20 cellular contexts compared by ENCODE assay signal in the genomic region with DNA sequence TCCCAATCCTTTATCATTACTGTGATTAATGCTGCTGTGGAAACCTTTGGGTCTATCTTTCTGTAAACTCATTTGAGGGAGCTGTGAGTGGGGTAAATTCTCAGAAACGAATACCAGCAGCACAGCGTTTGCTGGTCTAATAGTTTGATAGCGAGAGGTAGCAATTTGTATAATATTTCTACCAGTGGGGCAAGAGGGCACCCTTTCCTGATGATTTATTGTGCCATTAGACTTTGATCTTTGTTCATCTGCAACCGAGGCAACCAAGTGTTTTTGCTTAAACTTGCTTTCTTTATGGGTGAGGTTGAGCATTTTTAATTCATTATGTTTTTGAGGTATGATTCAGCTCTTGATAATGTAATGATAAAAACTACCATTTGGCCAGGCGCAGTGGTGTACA.
DNase-seq lines count a peak whose midpoint lies in the region; ATAC-seq and TF ChIP-seq lines count a peak whose summit lies in the region.
"Had no signal": no experiment of that assay in that cellular context is flagged by ENCODE, and none has a peak within 500 bp of the region (broad histone marks: within the 10 kb centered on the region; RNA-seq: fewer than 3 reads in every experiment).

No MANE protein-coding gene starts in this region.

- H3K4me3 ChIP-seq in OCI-LY7 (ENCODE audit: low read depth, low read length, poor library complexity, severe bottlenecking), result no peak overlapping the region
- no peak overlapping the region for H3K4me3 ChIP-seq in lower lobe of right lung
- no peak overlapping the region for H3K4me3 ChIP-seq in gastrocnemius medialis
- no peak overlapping the region for H3K4me3 ChIP-seq in trophoblast cell (ENCODE audit: low read depth, low read length)
- H3K4me3 ChIP-seq: SJCRH30 had no signal

- H3K36me3 ChIP-seq in OCI-LY7 (ENCODE audit: insufficient read depth, low read length) (peaks cover 91% of the 10 kb centered on the region), lower lobe of right lung (peaks cover 11% of the 10 kb centered on the region), gastrocnemius medialis (no peaks in the 10 kb centered on the region), trophoblast cell (ENCODE audit: control insufficient read depth in 1 of 2, insufficient read depth in 2 of 2, low read length in 2 of 2) (no peaks in the 10 kb centered on the region)
- H3K36me3 ChIP-seq: SJCRH30 had no signal

- H3K27ac ChIP-seq in OCI-LY7 (ENCODE audit: low read depth, low read length, poor library complexity, severe bottlenecking) (peak overlapping the region; percentile 89), lower lobe of right lung (peak overlapping the region; percentile 68), gastrocnemius medialis (peak overlapping the region in 1 of 4 donors; percentile 39), trophoblast cell (ENCODE audit: low read depth, low read length) (no peak overlapping the region)
- H3K27ac ChIP-seq: SJCRH30 had no signal

- in situ Hi-C loops in gastrocnemius medialis (cut with MboI; ENCODE audit: low sequenced_read_pairs in 4 of 4), result no loop called here

- no peak overlapping the region for H3K18ac ChIP-seq in trophoblast cell (ENCODE audit: low read length)

- H2BK12ac ChIP-seq in trophoblast cell (ENCODE audit: low read length), result no peak overlapping the region

- WGBS in trophoblast cell (ENCODE audit: extremely low coverage, insufficient coverage, insufficient read length), result no CpG with 5 or more reads among the region's 5 CpGs

- ATAC-seq in lower lobe of right lung (no peak), gastrocnemius medialis (no peak), GM18873 (IDR thresholded peaks at IDR 0.05; ENCODE audit: low FRiP score, unreplicated experiment) (no peak)
- ATAC-seq in stimulated activated effector memory CD8-positive, alpha-beta T cell treated with anti-CD3 and anti-CD28 coated beads, Interleukin-12 subunit alpha, Interleukin-12 subunit beta, amount 100 ng/mL, for 72 hours, result no peak
- ATAC-seq: HCT116 had no signal

- TF ChIP-seq POLR2A in gastrocnemius medialis (IDR thresholded peaks at IDR 0.05), result no peak

- POLR2A ChIA-PET in OCI-LY7 (lab: Charles Lee), result interaction anchor here (0.5 to 1.6 kb wide), 5 partner anchors 10 to 132 kb away, joined by 3 read pairs; no protein-coding TSS in a partner anchor

- DNase-seq in OCI-LY7 (ENCODE audit: low spot score) (no peak), lower lobe of right lung (no peak), gastrocnemius medialis (no peak), trophoblast cell (no peak)
- DNase-seq in stimulated activated effector memory CD8-positive, alpha-beta T cell treated with anti-CD3 and anti-CD28 coated beads, Interleukin-12 subunit alpha, Interleukin-12 subunit beta, amount 100 ng/mL, for 72 hours (ENCODE audit: low spot score in 2 of 2), result no peak
- no peak for DNase-seq in activated CD8-positive, alpha-beta memory T cell treated with anti-CD3 and anti-CD28 coated beads for 24 hours
- DNase-seq: KG1, NCI-H1105 treated with DMSO at 0.1 percent for 48 hours, NCI-H1694, NCI-H2081, NCI-H2171, NCI-H345, NCI-H524, NCI-H774, OCI-M1, SJCRH30 had no signal

- H3K4me1 Mint-ChIP-seq in IgD-negative memory B cell, result peaks cover 39 to 50% (median 48%) of the 10 kb centered on the region in 3 donors
- H3K4me1 Mint-ChIP-seq in stimulated activated effector memory CD8-positive, alpha-beta T cell treated with anti-CD3 and anti-CD28 coated beads, Interleukin-12 subunit alpha, Interleukin-12 subunit beta, amount 100 ng/mL, for 72 hours, result peaks cover 14% of the 10 kb centered on the region

- no TSS peak for BruUV-seq in OCI-LY7 (replicated peaks; lab: Mats Ljungman, UMichigan)

- no peak overlapping the region for H2BK120ac ChIP-seq in trophoblast cell (ENCODE audit: insufficient read depth, low read length, poor library complexity)

- no peaks in the 10 kb centered on the region for H3K27me3 Mint-ChIP-seq in IgD-negative memory B cell

- H4K8ac ChIP-seq in trophoblast cell (ENCODE audit: low read depth, low read length), result no peak overlapping the region

- no peak overlapping the region for H3K23ac ChIP-seq in trophoblast cell (ENCODE audit: low read length)

- no peaks in the 10 kb centered on the region for H3K9me3 Mint-ChIP-seq in IgD-negative memory B cell
- H3K9me3 Mint-ChIP-seq in stimulated activated effector memory CD8-positive, alpha-beta T cell treated with anti-CD3 and anti-CD28 coated beads, Interleukin-12 subunit alpha, Interleukin-12 subunit beta, amount 100 ng/mL, for 72 hours, result no peaks in the 10 kb centered on the region

- H3K9me3 ChIP-seq in OCI-LY7 (ENCODE audit: low read length), result no peaks in the 10 kb centered on the region
- no peaks in the 10 kb centered on the region for H3K9me3 ChIP-seq in lower lobe of right lung
- no peaks in the 10 kb centered on the region for H3K9me3 ChIP-seq in gastrocnemius medialis
- peaks cover 4% of the 10 kb centered on the region for H3K9me3 ChIP-seq in trophoblast cell (ENCODE audit: insufficient read depth, low read depth, low read length)
- H3K9me3 ChIP-seq: SJCRH30 had no signal

- TF ChIP-seq CTCF in OCI-LY7 (conservative IDR thresholded peaks at IDR 0.05; ENCODE audit: low read length), result no peak
- TF ChIP-seq CTCF in lower lobe of right lung (IDR thresholded peaks at IDR 0.05), result no peak
- no peak for TF ChIP-seq CTCF in gastrocnemius medialis (IDR thresholded peaks at IDR 0.05 in 4 of 5, conservative IDR thresholded peaks at IDR 0.05 in 1 of 5)

- H3K36me3 Mint-ChIP-seq in IgD-negative memory B cell, result peaks cover 11% of the 10 kb centered on the region
- peaks cover 7% of the 10 kb centered on the region for H3K36me3 Mint-ChIP-seq in stimulated activated effector memory CD8-positive, alpha-beta T cell treated with anti-CD3 and anti-CD28 coated beads, Interleukin-12 subunit alpha, Interleukin-12 subunit beta, amount 100 ng/mL, for 72 hours

- H3K79me2 ChIP-seq in OCI-LY7 (ENCODE audit: insufficient read depth, low read depth, low read length) (peaks cover 56% of the 10 kb centered on the region), trophoblast cell (ENCODE audit: control insufficient read depth, insufficient read depth, low read length, poor library complexity) (no peaks in the 10 kb centered on the region)

- H3K9me2 ChIP-seq in OCI-LY7 (ENCODE audit: insufficient read depth, low read length), result no peaks in the 10 kb centered on the region

- H3K27ac Mint-ChIP-seq in IgD-negative memory B cell, result peak overlapping the region; percentile 75 to 95 (median 94)
- H3K27ac Mint-ChIP-seq in stimulated activated effector memory CD8-positive, alpha-beta T cell treated with anti-CD3 and anti-CD28 coated beads, Interleukin-12 subunit alpha, Interleukin-12 subunit beta, amount 100 ng/mL, for 72 hours, result peak overlapping the region; percentile 35
- H3K27ac Mint-ChIP-seq: CD14-positive monocyte had no signal

- no peak overlapping the region for H4K12ac ChIP-seq in trophoblast cell (ENCODE audit: low read depth, low read length)

- H2AFZ ChIP-seq in OCI-LY7 (ENCODE audit: low read length), result no peak overlapping the region
- H2AFZ ChIP-seq in trophoblast cell (ENCODE audit: insufficient read depth, low read length, poor library complexity), result no peak overlapping the region

- H3K79me1 ChIP-seq in trophoblast cell (ENCODE audit: low read length), result no peaks in the 10 kb centered on the region

- H4K91ac ChIP-seq in trophoblast cell (ENCODE audit: low read depth, low read length), result no peak overlapping the region

- no peak overlapping the region for H2AK5ac ChIP-seq in trophoblast cell (ENCODE audit: low read length)

- H3K4ac ChIP-seq in trophoblast cell (ENCODE audit: low read depth, low read length), result no peak overlapping the region

- no peak overlapping the region for H3K9ac ChIP-seq in trophoblast cell (ENCODE audit: low read length)

- H3K4me1 ChIP-seq in OCI-LY7 (ENCODE audit: insufficient read depth, low read length, poor library complexity, severe bottlenecking) (peaks cover 64% of the 10 kb centered on the region), lower lobe of right lung (peaks cover 8% of the 10 kb centered on the region), gastrocnemius medialis (no peaks in the 10 kb centered on the region), trophoblast cell (ENCODE audit: control insufficient read depth in 1 of 2, insufficient read depth in 2 of 2, low read length in 2 of 2) (no peaks in the 10 kb centered on the region)
- H3K4me1 ChIP-seq: SJCRH30 had no signal

- H3K27me3 ChIP-seq in lower lobe of right lung (ENCODE audit: low read depth) (peaks cover 6% of the 10 kb centered on the region), gastrocnemius medialis (peaks cover 0 to 4% (median 0%) of the 10 kb centered on the region in 3 donors), trophoblast cell (ENCODE audit: insufficient read depth, low read length) (no peaks in the 10 kb centered on the region)
- H3K27me3 ChIP-seq: SJCRH30 had no signal

- H2BK5ac ChIP-seq in trophoblast cell (ENCODE audit: low read depth, low read length, poor library complexity), result no peak overlapping the region

- no peak overlapping the region for H3K14ac ChIP-seq in trophoblast cell (ENCODE audit: low read length)

- H3K4me3 Mint-ChIP-seq in IgD-negative memory B cell, result peak overlapping the region in 1 of 4 donors; percentile 22
- H3K4me3 Mint-ChIP-seq in stimulated activated effector memory CD8-positive, alpha-beta T cell treated with anti-CD3 and anti-CD28 coated beads, Interleukin-12 subunit alpha, Interleukin-12 subunit beta, amount 100 ng/mL, for 72 hours, result peak overlapping the region; percentile 27
- H3K4me3 Mint-ChIP-seq: CD14-positive monocyte had no signal

- CTCF ChIA-PET in OCI-LY7 (lab: Charles Lee; ENCODE audit: unreplicated experiment), result no interaction called here

- intact Hi-C loops in OCI-LY7 (cut with micrococcal nuclease; ENCODE audit: unreplicated experiment) (no loop called here), lower lobe of right lung (cut with DNase I) (no loop called here), gastrocnemius medialis (cut with DNase I; ENCODE audit: low total_unique reads) (loop anchor here (10.0 kb wide), 1 partner anchor 86 kb away; a partner anchor contains a TSS)

- H3K4me2 ChIP-seq in OCI-LY7 (ENCODE audit: low read length) (no peak overlapping the region), trophoblast cell (ENCODE audit: low read length) (no peak overlapping the region)

- H4K20me1 ChIP-seq in OCI-LY7 (ENCODE audit: insufficient read depth, low read length), result peaks cover 14% of the 10 kb centered on the region; the same call in 1 of the 2 replicates
